Comparison of ENCODE assay signal across 18 cellular contexts in the genomic region with DNA sequence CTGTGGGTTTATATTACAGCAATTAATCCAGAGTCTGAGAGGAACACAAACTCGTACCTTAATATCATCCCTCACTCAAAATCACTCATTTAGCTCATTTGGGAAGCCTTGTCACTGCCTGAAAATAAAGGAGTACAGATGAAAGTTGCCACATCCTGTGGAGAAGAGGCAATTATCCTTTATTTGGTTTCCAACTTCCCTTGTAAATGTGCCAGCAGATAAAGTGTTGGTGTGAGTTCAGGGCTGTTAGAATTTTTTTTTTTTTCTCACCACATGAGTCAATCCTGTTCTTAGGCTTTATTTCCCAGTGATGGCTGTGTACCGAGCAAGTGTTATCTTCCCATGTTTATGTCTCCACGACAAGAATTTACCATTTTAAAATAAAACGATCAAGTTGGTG.
DNase-seq lines count a peak whose midpoint lies in the region; ATAC-seq and TF ChIP-seq lines count a peak whose summit lies in the region.
"Had no signal": no experiment of that assay in that cellular context is flagged by ENCODE, and none has a peak within 500 bp of the region (broad histone marks: within the 10 kb centered on the region; RNA-seq: fewer than 3 reads in every experiment).

No MANE protein-coding gene starts in this region.

- no peak for ATAC-seq in GM18511 (IDR thresholded peaks at IDR 0.05; ENCODE audit: unreplicated experiment)
- no peak for ATAC-seq in activated naive CD4-positive, alpha-beta T cell treated with anti-CD3 and anti-CD28 coated beads, Interleukin-2, amount 50 U/mL, for 72 hours
- ATAC-seq: gastroesophageal sphincter, PC-3 had no signal

- H3K27ac Mint-ChIP-seq in activated naive CD4-positive, alpha-beta T cell treated with anti-CD3 and anti-CD28 coated beads, Interleukin-2, amount 50 U/mL, for 72 hours = no peak overlapping the region
- H3K27ac Mint-ChIP-seq: IgD-negative memory B cell, memory B cell had no signal

- peaks cover 0 to 3% of the 10 kb centered on the region in 2 donors for H3K9me3 Mint-ChIP-seq in activated naive CD4-positive, alpha-beta T cell treated with anti-CD3 and anti-CD28 coated beads, Interleukin-2, amount 50 U/mL, for 72 hours
- H3K9me3 Mint-ChIP-seq: IgD-negative memory B cell had no signal

- no peak for TF ChIP-seq CTCF in fibroblast of pulmonary artery (IDR thresholded peaks at IDR 0.05; ENCODE audit: low read length, missing control alignments)

- DNase-seq in DMS53 treated with DMSO at 0.1 percent for 48 hours (lab: John Stamatoyannopoulos, UW; ENCODE audit: unreplicated experiment) (peak; percentile 9), M059J (ENCODE audit: low read depth) (peak; percentile 45), NCI-H748 treated with DMSO at 0.1 percent for 48 hours (lab: John Stamatoyannopoulos, UW) (peak; percentile 90), fibroblast of pulmonary artery (ENCODE audit: low read depth) (peak; percentile 6), kidney glomerular epithelial cell (lab: John Stamatoyannopoulos, UW) (no peak), nucleus accumbens (lab: John Stamatoyannopoulos, UW) (no peak)
- DNase-seq in activated naive CD4-positive, alpha-beta T cell treated with anti-CD3 and anti-CD28 coated beads, Interleukin-2, amount 50 U/mL, for 72 hours (ENCODE audit: low spot score in 2 of 2) = no peak
- DNase-seq: activated gamma-delta T cell treated with Interleukin-2 at 50 U/mL for 16 hours; Calu3; NCI-H187 treated with DMSO at 0.1 percent for 48 hours; PC-3; SK-N-SH; stimulated activated CD4-positive, alpha-beta T cell treated with anti-CD3 and anti-CD28 coated beads, Interleukin-1b, Interleukin-23, amount 100 ng/mL, for 48 hours had no signal

- H3K4me3 ChIP-seq in fibroblast of pulmonary artery (replicated peaks; ENCODE audit: low read depth, low read length) = no peak overlapping the region
- H3K4me3 ChIP-seq: ascending aorta, gastroesophageal sphincter had no signal

- H3K36me3 Mint-ChIP-seq in activated naive CD4-positive, alpha-beta T cell treated with anti-CD3 and anti-CD28 coated beads, Interleukin-2, amount 50 U/mL, for 72 hours = no peaks in the 10 kb centered on the region
- H3K36me3 Mint-ChIP-seq: IgD-negative memory B cell, memory B cell had no signal

Comparison
In these comparisons a context has a peak if more than half of its experiments do, and no peak if none do; other contexts are left out.
1. DNase-seq: peak in DMS53 treated with DMSO at 0.1 percent for 48 hours (single experiment), M059J (single experiment), NCI-H748 treated with DMSO at 0.1 percent for 48 hours (single experiment) and fibroblast of pulmonary artery (single experiment); none in kidney glomerular epithelial cell (single experiment), nucleus accumbens (0 of 56) and activated naive CD4-positive, alpha-beta T cell treated with anti-CD3 and anti-CD28 coated beads, Interleukin-2, amount 50 U/mL, for 72 hours (0 of 2).